ENCODE assay signal across 8 cellular contexts in genomic region chr5:134466241-134467069, GRCh38. TPM values are rescaled to one million over a fixed set of nuclear protein-coding genes. Genes with fewer than 3 reads are reported as not detected.
DNase-seq lines count a peak whose midpoint lies in the region; ATAC-seq and TF ChIP-seq lines count a peak whose summit lies in the region.

No MANE protein-coding gene starts in this region.

- H3K4me1 Mint-ChIP-seq in activated naive CD8-positive, alpha-beta T cell treated with anti-CD3 and anti-CD28 coated beads, Interleukin-2, amount 10 ng/mL, durations not matched to agents 7 days and 5 days = peaks cover 10% of the 10 kb centered on the region
- H3K4me1 Mint-ChIP-seq in glutamatergic neuron (ENCODE audit: low read depth, unreplicated experiment) = peaks cover 5% of the 10 kb centered on the region

- H3K4me3 ChIP-seq in SJSA1 = peak overlapping the region; percentile 35
- H3K4me3 ChIP-seq in vagina = peak overlapping the region; percentile 53 to 61

- peak; percentile 60 for DNase-seq in COR-L47 (lab: John Stamatoyannopoulos, UW)
- DNase-seq in M059J (ENCODE audit: low read depth) = peak; percentile 93
- peak; percentile 96 to 97 for DNase-seq in SJSA1 (ENCODE audit: low read depth in 1 of 2, low spot score in 2 of 2)
- DNase-seq in activated naive CD8-positive, alpha-beta T cell treated with anti-CD3 and anti-CD28 coated beads, Interleukin-2, amount 10 ng/mL, durations not matched to agents 7 days and 5 days = peak; percentile 55
- DNase-seq in glutamatergic neuron = peak; percentile 68
- peak; percentile 92 for DNase-seq in occipital lobe (lab: John Stamatoyannopoulos, UW)
- peak in 1 of 2 donors; percentile 96 for DNase-seq in vagina (ENCODE audit: extremely low spot score in 2 of 2)

- H3K27me3 Mint-ChIP-seq in activated naive CD8-positive, alpha-beta T cell treated with anti-CD3 and anti-CD28 coated beads, Interleukin-2, amount 10 ng/mL, durations not matched to agents 7 days and 5 days = peaks cover 1% of the 10 kb centered on the region
- peaks cover 8% of the 10 kb centered on the region for H3K27me3 Mint-ChIP-seq in glutamatergic neuron (ENCODE audit: unreplicated experiment)

- POLR2A ChIA-PET in activated naive CD8-positive, alpha-beta T cell treated with anti-CD3 and anti-CD28 coated beads, Interleukin-2, amount 10 ng/mL, durations not matched to agents 7 days and 5 days (lab: Charles Lee) = interaction anchor here (0.5 to 4.3 kb wide), 9 partner anchors 30 to 292 kb away, joined by 3 to 51 read pairs (median 4); partner anchors contain the start of genes CDKN2AIPNL and JADE2

- H3K4me3 Mint-ChIP-seq in activated naive CD8-positive, alpha-beta T cell treated with anti-CD3 and anti-CD28 coated beads, Interleukin-2, amount 10 ng/mL, durations not matched to agents 7 days and 5 days = peak overlapping the region; percentile 82
- H3K4me3 Mint-ChIP-seq in glutamatergic neuron (ENCODE audit: unreplicated experiment) = peak overlapping the region; percentile 69

- H3K27ac Mint-ChIP-seq in activated naive CD8-positive, alpha-beta T cell treated with anti-CD3 and anti-CD28 coated beads, Interleukin-2, amount 10 ng/mL, durations not matched to agents 7 days and 5 days = peak overlapping the region; percentile 83
- peak overlapping the region; percentile 28 for H3K27ac Mint-ChIP-seq in glutamatergic neuron (ENCODE audit: unreplicated experiment)

- no peaks in the 10 kb centered on the region for H3K27me3 ChIP-seq in SJSA1 (replicated peaks)
- H3K27me3 ChIP-seq in vagina = no peaks in the 10 kb centered on the region

- H3K36me3 ChIP-seq in SJSA1 (no peaks in the 10 kb centered on the region), vagina (no peaks in the 10 kb centered on the region)

- peak; percentile 25 for ATAC-seq in GM21526 (IDR thresholded peaks at IDR 0.05; ENCODE audit: low FRiP score, unreplicated experiment)
- peak; percentile 59 for ATAC-seq in activated naive CD8-positive, alpha-beta T cell treated with anti-CD3 and anti-CD28 coated beads, Interleukin-2, amount 10 ng/mL, durations not matched to agents 7 days and 5 days (ENCODE audit: low read depth)

- no peaks in the 10 kb centered on the region for H3K9me3 Mint-ChIP-seq in activated naive CD8-positive, alpha-beta T cell treated with anti-CD3 and anti-CD28 coated beads, Interleukin-2, amount 10 ng/mL, durations not matched to agents 7 days and 5 days
- peaks cover 5% of the 10 kb centered on the region for H3K9me3 Mint-ChIP-seq in glutamatergic neuron (ENCODE audit: unreplicated experiment)

- H3K9me3 ChIP-seq in SJSA1 (replicated peaks) = no peaks in the 10 kb centered on the region
- no peaks in the 10 kb centered on the region for H3K9me3 ChIP-seq in vagina

- intact Hi-C loops in vagina (cut with DNase I) = loop anchor here (5.0 kb wide), 1 partner anchor 46 kb away; no protein-coding TSS in a partner anchor

- TF ChIP-seq CTCF in glutamatergic neuron (IDR thresholded peaks at IDR 0.05; ENCODE audit: partially characterized antibody, unreplicated experiment) = no peak
- no peak for TF ChIP-seq CTCF in vagina (IDR thresholded peaks at IDR 0.05)

- H3K36me3 Mint-ChIP-seq in activated naive CD8-positive, alpha-beta T cell treated with anti-CD3 and anti-CD28 coated beads, Interleukin-2, amount 10 ng/mL, durations not matched to agents 7 days and 5 days = no peaks in the 10 kb centered on the region
- no peaks in the 10 kb centered on the region for H3K36me3 Mint-ChIP-seq in glutamatergic neuron (ENCODE audit: unreplicated experiment)

- TF ChIP-seq POLR2A in vagina (IDR thresholded peaks at IDR 0.05) = peak in 1 of 2 donors; percentile 12

- peak overlapping the region; percentile 86 for H3K27ac ChIP-seq in SJSA1
- H3K27ac ChIP-seq in vagina = peak overlapping the region; percentile 96

- H3K4me1 ChIP-seq in SJSA1 (replicated peaks) = peaks cover 21% of the 10 kb centered on the region
- peaks cover 23% of the 10 kb centered on the region for H3K4me1 ChIP-seq in vagina

RNA-seq across cellular contexts. Expression of gene CDKN2AIPNL, which starts 54.8 kb away (rescaled TPM):
- total RNA-seq in M059J (2014; rRNA removed; shearing (Covaris generic)) = 29.9 and 37.1 TPM in 2 replicates
- 65.1 and 106 TPM in 2 replicates for total RNA-seq in SJSA1 (2014; rRNA removed; shearing (Covaris generic))
- total RNA-seq in activated naive CD8-positive, alpha-beta T cell treated with anti-CD3 and anti-CD28 coated beads, Interleukin-2, amount 10 ng/mL, durations not matched to agents 7 days and 5 days = 10 to 100 TPM; 22.3 to 23.4 TPM
- total RNA-seq in glutamatergic neuron (ENCODE audit: unreplicated experiment) (41.3 TPM), occipital lobe (52.9 TPM), vagina (18.4 TPM)

RNA-seq across cellular contexts. Expression of gene JADE2, which starts 59.0 kb away (rescaled TPM):
- total RNA-seq in M059J (2014; rRNA removed; shearing (Covaris generic)) = 19.8 and 34.4 TPM in 2 replicates
- total RNA-seq in SJSA1 (2014; rRNA removed; shearing (Covaris generic)) = 12.5 and 14.6 TPM in 2 replicates
- total RNA-seq in activated naive CD8-positive, alpha-beta T cell treated with anti-CD3 and anti-CD28 coated beads, Interleukin-2, amount 10 ng/mL, durations not matched to agents 7 days and 5 days = 100 to 1,000 TPM; 142 to 161 TPM
- total RNA-seq in glutamatergic neuron (ENCODE audit: unreplicated experiment) = 2.1 TPM
- total RNA-seq in occipital lobe = 3.7 TPM
- 35.4 TPM for total RNA-seq in vagina
